Comparison of ENCODE assay signal across 8 cellular contexts in the genomic region with DNA sequence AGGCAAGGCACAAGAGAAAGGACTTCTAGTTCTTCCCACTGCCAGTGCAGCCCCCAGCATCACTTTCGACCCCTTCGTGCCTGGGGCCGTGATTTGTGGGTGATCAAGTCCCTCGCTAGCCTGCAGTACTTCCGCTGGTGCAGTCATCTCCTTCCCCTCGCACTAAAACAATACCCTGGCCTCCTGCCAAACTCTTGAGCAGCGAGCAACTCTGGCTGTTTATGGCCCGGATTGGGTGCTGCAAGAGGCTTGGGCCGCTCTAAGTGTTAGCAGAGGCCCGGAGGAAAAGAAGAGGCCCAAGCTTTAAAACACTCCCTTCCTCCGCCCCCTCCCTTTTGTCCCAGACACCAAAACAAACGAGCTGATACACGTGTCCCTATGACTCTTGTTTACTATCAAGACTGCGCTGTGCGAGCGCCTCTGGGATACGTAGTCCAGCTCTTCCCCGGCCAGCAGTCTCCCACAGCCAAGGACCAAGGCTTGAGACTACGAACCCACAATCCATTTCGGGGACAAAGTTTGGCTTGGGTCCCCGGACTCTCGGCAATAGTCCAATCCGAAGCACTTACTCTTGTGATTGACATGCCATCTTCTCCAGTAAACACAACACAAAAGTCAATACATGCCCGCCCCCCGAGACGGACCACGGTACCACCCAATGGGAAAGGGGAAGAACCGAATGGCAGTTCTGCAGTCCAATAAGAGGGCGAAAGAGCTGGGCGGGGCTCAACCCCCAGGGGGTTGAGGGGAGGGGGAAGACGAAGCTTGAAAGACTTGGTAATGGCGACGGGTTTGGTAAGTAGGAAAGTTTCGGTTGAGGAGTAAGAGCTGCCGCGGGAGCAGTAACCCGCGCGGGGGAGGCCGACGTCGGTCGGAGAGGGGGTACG. TPM values are rescaled to one million over a fixed set of nuclear protein-coding genes. Genes with fewer than 3 reads are reported as not detected.
DNase-seq lines count a peak whose midpoint lies in the region; ATAC-seq and FAIRE-seq lines count a peak whose summit lies in the region.

A gene with protein sequence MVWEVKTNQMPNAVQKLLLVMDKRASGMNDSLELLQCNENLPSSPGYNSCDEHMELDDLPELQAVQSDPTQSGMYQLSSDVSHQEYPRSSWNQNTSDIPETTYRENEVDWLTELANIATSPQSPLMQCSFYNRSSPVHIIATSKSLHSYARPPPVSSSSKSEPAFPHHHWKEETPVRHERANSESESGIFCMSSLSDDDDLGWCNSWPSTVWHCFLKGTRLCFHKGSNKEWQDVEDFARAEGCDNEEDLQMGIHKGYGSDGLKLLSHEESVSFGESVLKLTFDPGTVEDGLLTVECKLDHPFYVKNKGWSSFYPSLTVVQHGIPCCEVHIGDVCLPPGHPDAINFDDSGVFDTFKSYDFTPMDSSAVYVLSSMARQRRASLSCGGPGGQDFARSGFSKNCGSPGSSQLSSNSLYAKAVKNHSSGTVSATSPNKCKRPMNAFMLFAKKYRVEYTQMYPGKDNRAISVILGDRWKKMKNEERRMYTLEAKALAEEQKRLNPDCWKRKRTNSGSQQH (plus strand): TSS at position 771 of the 887 bp plus-strand sequence. CDS start 10,891 bp downstream, outside the sequence.

- H3K9ac ChIP-seq in muscle layer of colon (ENCODE audit: low read length) = peak within 1 kb of the TSS; percentile 62

- peak within 1 kb of the TSS; percentile 75 to 98 for H3K4me3 ChIP-seq in muscle layer of colon (ENCODE audit: low read depth in 1 of 2, low read length in 2 of 2)

- H3K27ac Mint-ChIP-seq in activated T-cell treated with anti-CD3 and anti-CD28 coated beads, Interleukin-2, amount 50 U/mL, for 72 hours = peak within 1 kb of the TSS; percentile 98

- H3K9me3 ChIP-seq in KOPT-K1 (ENCODE audit: insufficient read depth, low read length, poor library complexity, severe bottlenecking) (no peaks in the 10 kb centered on the region), muscle layer of colon (ENCODE audit: low read length) (no peaks in the 10 kb centered on the region)

- peaks cover 7% of the 10 kb centered on the region for H3K27me3 Mint-ChIP-seq in activated T-cell treated with anti-CD3 and anti-CD28 coated beads, Interleukin-2, amount 50 U/mL, for 72 hours (ENCODE audit: low read depth)

- ATAC-seq in GM21786 (IDR thresholded peaks at IDR 0.05; ENCODE audit: unreplicated experiment) (peak; percentile 89), esophagus mucosa (peak; percentile 95)
- ATAC-seq in activated T-cell treated with anti-CD3 and anti-CD28 coated beads, Interleukin-2, amount 50 U/mL, for 72 hours (replicated peaks in 1 of 2) = peak; percentile 82 to 83

- H3K27me3 ChIP-seq in muscle layer of colon (ENCODE audit: control insufficient read depth in 1 of 2, insufficient read depth in 2 of 2, low read length in 2 of 2) = no peaks in the 10 kb centered on the region

- peaks cover 13% of the 10 kb centered on the region for H3K4me1 ChIP-seq in muscle layer of colon (ENCODE audit: insufficient read depth, low read length)

- FAIRE-seq in RCC 7860 (lab: Jason Lieb, UNC) = peak; percentile 98

- H3K9me3 Mint-ChIP-seq in activated T-cell treated with anti-CD3 and anti-CD28 coated beads, Interleukin-2, amount 50 U/mL, for 72 hours = no peaks in the 10 kb centered on the region

- no peaks in the 10 kb centered on the region for H3K36me3 ChIP-seq in KOPT-K1 (ENCODE audit: insufficient read depth, low read length)
- no peaks in the 10 kb centered on the region for H3K36me3 ChIP-seq in muscle layer of colon (ENCODE audit: insufficient read depth, low read length)

- H3K27ac ChIP-seq in KOPT-K1 (ENCODE audit: low read depth, low read length, poor library complexity, severe bottlenecking) (peak within 1 kb of the TSS; percentile 76), muscle layer of colon (ENCODE audit: low read depth, low read length) (peak within 1 kb of the TSS; percentile 98)

- DNase-seq in DMS53 treated with DMSO at 0.1 percent for 48 hours (lab: John Stamatoyannopoulos, UW; ENCODE audit: unreplicated experiment) (peak; percentile 100), RCC 7860 (ENCODE audit: low spot score) (peak; percentile 100)
- peak; percentile 97 to 98 for DNase-seq in activated T-cell treated with anti-CD3 and anti-CD28 coated beads, Interleukin-2, amount 50 U/mL, for 72 hours
- peak; percentile 94 for DNase-seq in stimulated activated CD8-positive, alpha-beta memory T cell treated with anti-CD3 and anti-CD28 coated beads, Interleukin-7, amount 100 ng/mL, for 24 hours (ENCODE audit: low read depth)

- peaks cover 10% of the 10 kb centered on the region in 2 donors for H3K36me3 Mint-ChIP-seq in activated T-cell treated with anti-CD3 and anti-CD28 coated beads, Interleukin-2, amount 50 U/mL, for 72 hours (ENCODE audit: insufficient read depth in 2 of 2)

- H3K4me1 Mint-ChIP-seq in activated T-cell treated with anti-CD3 and anti-CD28 coated beads, Interleukin-2, amount 50 U/mL, for 72 hours (ENCODE audit: low read depth) = peaks cover 38% of the 10 kb centered on the region

- H3K4me3 Mint-ChIP-seq in activated T-cell treated with anti-CD3 and anti-CD28 coated beads, Interleukin-2, amount 50 U/mL, for 72 hours = peak within 1 kb of the TSS; percentile 88 to 95

RNA-seq across cellular contexts. Expression of the gene that starts here (rescaled TPM):
- total RNA-seq in activated T-cell treated with anti-CD3 and anti-CD28 coated beads, Interleukin-2, amount 50 U/mL, for 72 hours = 10 to 100 TPM; 41.1 to 58.0 TPM
- 44.6 TPM for total RNA-seq in esophagus mucosa

Comparison
In these comparisons a context has a peak if more than half of its experiments do, and no peak if none do; other contexts are left out.
1. Peak in every context shown above with its lines: DNase-seq, ATAC-seq, H3K4me3 ChIP-seq and H3K27ac ChIP-seq.